ENCODE assay signal across 9 cellular contexts in genomic region chr21:44509539-44509938, GRCh38. TPM values are rescaled to one million over a fixed set of nuclear protein-coding genes. Genes with fewer than 3 reads are reported as not detected.
DNase-seq lines count a peak whose midpoint lies in the region; ATAC-seq and TF ChIP-seq lines count a peak whose summit lies in the region.
"Had no signal": no experiment of that assay in that cellular context is flagged by ENCODE, and none has a peak within 500 bp of the region (broad histone marks: within the 10 kb centered on the region; RNA-seq: fewer than 3 reads in every experiment).

No MANE protein-coding gene starts in this region.

- no peak overlapping the region for H2AFZ ChIP-seq in OCI-LY1 (ENCODE audit: low read length)
- no peak overlapping the region for H2AFZ ChIP-seq in mesenchymal stem cell (ENCODE audit: low read depth, low read length)

- H3K4me1 Mint-ChIP-seq in activated T-helper 2 cell treated with anti-CD3 and anti-CD28 coated beads, Interferon-gamma antibody, Interleukin-2, Interleukin-4, amounts not matched to agents 10 μg/mL and 5 μg/mL and 100 μg/mL, durations not matched to agents 14 hours and 24 hours and 36 hours (ENCODE audit: low read depth), result no peaks in the 10 kb centered on the region

- no peak overlapping the region for H2BK5ac ChIP-seq in mesenchymal stem cell (ENCODE audit: low read depth, low read length, poor library complexity, severe bottlenecking)

- H3K4me1 ChIP-seq in OCI-LY1 (ENCODE audit: insufficient read depth, low read length, severe bottlenecking), result no peaks in the 10 kb centered on the region
- peaks cover 9% of the 10 kb centered on the region for H3K4me1 ChIP-seq in mesenchymal stem cell (ENCODE audit: control insufficient read depth, insufficient read depth, low read depth, low read length)

- H3K36me3 ChIP-seq in OCI-LY1 (ENCODE audit: insufficient read depth, low read length), result no peaks in the 10 kb centered on the region
- H3K36me3 ChIP-seq in mesenchymal stem cell (ENCODE audit: control insufficient read depth in 1 of 2, insufficient read depth in 2 of 2, low read depth in 1 of 2, low read length in 2 of 2), result no peaks in the 10 kb centered on the region

- H3K14ac ChIP-seq in mesenchymal stem cell (ENCODE audit: low read length in 2 of 2), result no peak overlapping the region

- no peak overlapping the region for H3K27ac Mint-ChIP-seq in activated T-helper 2 cell treated with anti-CD3 and anti-CD28 coated beads, Interferon-gamma antibody, Interleukin-2, Interleukin-4, amounts not matched to agents 10 μg/mL and 5 μg/mL and 100 μg/mL, durations not matched to agents 14 hours and 24 hours and 36 hours

- intact Hi-C loops in Right ventricle myocardium inferior (cut with DNase I), result no loop called here
- intact Hi-C loops in activated T-helper 2 cell treated with anti-CD3 and anti-CD28 coated beads, Interferon-gamma antibody, Interleukin-2, Interleukin-4, amounts not matched to agents 10 μg/mL and 5 μg/mL and 100 μg/mL, durations not matched to agents 14 hours and 24 hours and 36 hours (cut with micrococcal nuclease), result no loop called here

- no peaks in the 10 kb centered on the region for H3K27me3 ChIP-seq in HL-60 (ENCODE audit: insufficient read depth, poor library complexity, severe bottlenecking)
- no peaks in the 10 kb centered on the region; the same call in 1 of the 2 replicates for H3K27me3 ChIP-seq in OCI-LY1 (ENCODE audit: insufficient read depth, low read length)
- peaks cover 28 to 58% of the 10 kb centered on the region in 2 experiments for H3K27me3 ChIP-seq in mesenchymal stem cell (ENCODE audit: control insufficient read depth in 1 of 2, insufficient read depth in 1 of 2, low read length in 2 of 2)
- H3K27me3 ChIP-seq: BLaER1 treated with 17β-estradiol and CSF1 and Interleukin-3, amounts not matched to agents 10 nM and 100 nM had no signal

- no peaks in the 10 kb centered on the region for H3K79me1 ChIP-seq in mesenchymal stem cell (replicated peaks; ENCODE audit: low read length, poor library complexity, severe bottlenecking)

- H2BK15ac ChIP-seq in mesenchymal stem cell (ENCODE audit: low read depth, poor library complexity, severe bottlenecking), result no peak overlapping the region

- DNase-seq in 8988T (peak; percentile 79), HL-60 (ENCODE audit: low read depth in 1 of 2, low spot score in 1 of 2) (peak; percentile 25 to 67), Right ventricle myocardium inferior (ENCODE audit: missing footprints) (no peak), mesenchymal stem cell (no peak)
- no peak for DNase-seq in activated T-helper 2 cell treated with anti-CD3 and anti-CD28 coated beads, Interferon-gamma antibody, Interleukin-2, Interleukin-4, amounts not matched to agents 10 μg/mL and 5 μg/mL and 100 μg/mL, durations not matched to agents 14 hours and 24 hours and 36 hours (ENCODE audit: low spot score)

- H3K27ac ChIP-seq in HL-60 (replicated peaks), result no peak overlapping the region
- H3K27ac ChIP-seq in OCI-LY1 (ENCODE audit: low read depth, low read length, poor library complexity, severe bottlenecking), result no peak overlapping the region
- no peak overlapping the region for H3K27ac ChIP-seq in mesenchymal stem cell (ENCODE audit: low read length, poor library complexity, severe bottlenecking)
- H3K27ac ChIP-seq: BLaER1 treated with 17β-estradiol and CSF1 and Interleukin-3, amounts not matched to agents 10 nM and 100 nM had no signal

- no peak overlapping the region for H3K9ac ChIP-seq in OCI-LY1 (ENCODE audit: low read length)
- H3K9ac ChIP-seq in mesenchymal stem cell (ENCODE audit: low read length), result no peak overlapping the region

- peak; percentile 30 for TF ChIP-seq CTCF in HL-60 (IDR thresholded peaks at IDR 0.05; ENCODE audit: insufficient read depth, low read length)
- TF ChIP-seq CTCF in OCI-LY1 (IDR thresholded peaks at IDR 0.05; ENCODE audit: low read length), result peak; percentile 20; the same call in 1 of the 2 replicates

- H3K36me3 Mint-ChIP-seq in activated T-helper 2 cell treated with anti-CD3 and anti-CD28 coated beads, Interferon-gamma antibody, Interleukin-2, Interleukin-4, amounts not matched to agents 10 μg/mL and 5 μg/mL and 100 μg/mL, durations not matched to agents 14 hours and 24 hours and 36 hours (ENCODE audit: low read depth), result no peaks in the 10 kb centered on the region

- 93% methylated on average over 9 of the region's 12 CpGs for WGBS in mesenchymal stem cell

- no peak overlapping the region for H3K4me3 ChIP-seq in HL-60 (replicated peaks; ENCODE audit: insufficient read depth, low read length)
- no peak overlapping the region for H3K4me3 ChIP-seq in OCI-LY1 (ENCODE audit: low read depth, low read length, poor library complexity, severe bottlenecking)
- H3K4me3 ChIP-seq in mesenchymal stem cell (ENCODE audit: insufficient read depth in 1 of 2, low read depth in 1 of 2, low read length in 2 of 2), result no peak overlapping the region
- H3K4me3 ChIP-seq: BLaER1 treated with 17β-estradiol and CSF1 and Interleukin-3, amounts not matched to agents 10 nM and 100 nM had no signal

- H3K4me2 ChIP-seq in OCI-LY1 (ENCODE audit: low read length) (no peak overlapping the region), mesenchymal stem cell (ENCODE audit: low read length, poor library complexity, severe bottlenecking) (no peak overlapping the region)

- H2BK120ac ChIP-seq in mesenchymal stem cell (ENCODE audit: low read depth, low read length), result no peak overlapping the region

- no peak overlapping the region for H3K4me3 Mint-ChIP-seq in activated T-helper 2 cell treated with anti-CD3 and anti-CD28 coated beads, Interferon-gamma antibody, Interleukin-2, Interleukin-4, amounts not matched to agents 10 μg/mL and 5 μg/mL and 100 μg/mL, durations not matched to agents 14 hours and 24 hours and 36 hours (ENCODE audit: low read depth)

- no peaks in the 10 kb centered on the region for H4K20me1 ChIP-seq in OCI-LY1 (ENCODE audit: insufficient read depth, low read length)

- H3K79me2 ChIP-seq in OCI-LY1 (ENCODE audit: insufficient read depth, low read length), result no peaks in the 10 kb centered on the region

- no peak overlapping the region for H4K8ac ChIP-seq in mesenchymal stem cell (ENCODE audit: low read length)

- H2AK5ac ChIP-seq in mesenchymal stem cell (ENCODE audit: low read length, severe bottlenecking), result no peak overlapping the region

- no peaks in the 10 kb centered on the region for H3F3A ChIP-seq in OCI-LY1 (ENCODE audit: insufficient read depth, low read length)

- H3K27me3 Mint-ChIP-seq in activated T-helper 2 cell treated with anti-CD3 and anti-CD28 coated beads, Interferon-gamma antibody, Interleukin-2, Interleukin-4, amounts not matched to agents 10 μg/mL and 5 μg/mL and 100 μg/mL, durations not matched to agents 14 hours and 24 hours and 36 hours (ENCODE audit: low read depth), result no peaks in the 10 kb centered on the region

- H2BK12ac ChIP-seq in mesenchymal stem cell (ENCODE audit: low read length in 2 of 2), result no peak overlapping the region

- H3K9me3 Mint-ChIP-seq in activated T-helper 2 cell treated with anti-CD3 and anti-CD28 coated beads, Interferon-gamma antibody, Interleukin-2, Interleukin-4, amounts not matched to agents 10 μg/mL and 5 μg/mL and 100 μg/mL, durations not matched to agents 14 hours and 24 hours and 36 hours, result no peaks in the 10 kb centered on the region

- no peak overlapping the region for H3K4ac ChIP-seq in mesenchymal stem cell (ENCODE audit: low read depth in 1 of 2, low read length in 2 of 2)

- no peak overlapping the region for H4K91ac ChIP-seq in mesenchymal stem cell (ENCODE audit: low read length)

- ATAC-seq in Right ventricle myocardium inferior (peak; percentile 91), GM21515 (IDR thresholded peaks at IDR 0.05; ENCODE audit: unreplicated experiment) (no peak), GM21576 (IDR thresholded peaks at IDR 0.05; ENCODE audit: unreplicated experiment) (no peak)

- H3K23ac ChIP-seq in mesenchymal stem cell (ENCODE audit: low read length in 2 of 2), result no peak overlapping the region

- H3K9me2 ChIP-seq in OCI-LY1 (ENCODE audit: low read depth, low read length), result no peaks in the 10 kb centered on the region

- no peaks in the 10 kb centered on the region for H3K9me3 ChIP-seq in OCI-LY1 (ENCODE audit: low read length)
- H3K9me3 ChIP-seq in mesenchymal stem cell (ENCODE audit: control insufficient read depth, low read length), result no peaks in the 10 kb centered on the region
- H3K9me3 ChIP-seq: BLaER1 treated with 17β-estradiol and CSF1 and Interleukin-3, amounts not matched to agents 10 nM and 100 nM had no signal

- no peak overlapping the region for H3K18ac ChIP-seq in mesenchymal stem cell (ENCODE audit: low read depth in 1 of 2, low read length in 2 of 2)

RNA-seq across cellular contexts. Expression of gene KRTAP10-1, which starts 30.5 kb away (rescaled TPM):
- total RNA-seq in Right ventricle myocardium inferior, result not detected
- polyA plus RNA-seq in mesenchymal stem cell (2013, experiment 1 of 2), result not detected
- polyA plus RNA-seq in mesenchymal stem cell (2013, experiment 2 of 2), result not detected
- not detected in 2 replicates for total RNA-seq in activated T-helper 2 cell treated with anti-CD3 and anti-CD28 coated beads, Interferon-gamma antibody, Interleukin-2, Interleukin-4, amounts not matched to agents 10 μg/mL and 5 μg/mL and 100 μg/mL, durations not matched to agents 14 hours and 24 hours and 36 hours

RNA-seq across cellular contexts. Expression of gene KRTAP10-2, which starts 41.8 kb away (rescaled TPM):
- total RNA-seq in Right ventricle myocardium inferior, result not detected
- polyA plus RNA-seq in mesenchymal stem cell (2013, experiment 1 of 2), result not detected
- not detected for polyA plus RNA-seq in mesenchymal stem cell (2013, experiment 2 of 2)
- not detected in 2 replicates for total RNA-seq in activated T-helper 2 cell treated with anti-CD3 and anti-CD28 coated beads, Interferon-gamma antibody, Interleukin-2, Interleukin-4, amounts not matched to agents 10 μg/mL and 5 μg/mL and 100 μg/mL, durations not matched to agents 14 hours and 24 hours and 36 hours

RNA-seq across cellular contexts. Expression of gene KRTAP10-3, which starts 49.1 kb away (rescaled TPM):
- total RNA-seq in Right ventricle myocardium inferior, result not detected
- not detected for polyA plus RNA-seq in mesenchymal stem cell (2013, experiment 1 of 2)
- not detected for polyA plus RNA-seq in mesenchymal stem cell (2013, experiment 2 of 2)
- not detected in 2 replicates for total RNA-seq in activated T-helper 2 cell treated with anti-CD3 and anti-CD28 coated beads, Interferon-gamma antibody, Interleukin-2, Interleukin-4, amounts not matched to agents 10 μg/mL and 5 μg/mL and 100 μg/mL, durations not matched to agents 14 hours and 24 hours and 36 hours

RNA-seq across cellular contexts. Expression of gene LRRC3, which starts 54.2 kb away (rescaled TPM):
- total RNA-seq in Right ventricle myocardium inferior, result 3.3 TPM
- 2.9 TPM for polyA plus RNA-seq in mesenchymal stem cell (2013, experiment 1 of 2)
- 3.1 TPM for polyA plus RNA-seq in mesenchymal stem cell (2013, experiment 2 of 2)
- 2.2 and 2.3 TPM in 2 replicates for total RNA-seq in activated T-helper 2 cell treated with anti-CD3 and anti-CD28 coated beads, Interferon-gamma antibody, Interleukin-2, Interleukin-4, amounts not matched to agents 10 μg/mL and 5 μg/mL and 100 μg/mL, durations not matched to agents 14 hours and 24 hours and 36 hours

Comparison
In these comparisons a context has a peak if more than half of its experiments do, and no peak if none do; other contexts are left out.
1. DNase-seq: peak in 8988T (single experiment) and HL-60 (2 of 2); none in Right ventricle myocardium inferior (single experiment), mesenchymal stem cell (single experiment) and activated T-helper 2 cell treated with anti-CD3 and anti-CD28 coated beads, Interferon-gamma antibody, Interleukin-2, Interleukin-4, amounts not matched to agents 10 μg/mL and 5 μg/mL and 100 μg/mL, durations not matched to agents 14 hours and 24 hours and 36 hours (single experiment).